9 cellular contexts compared by ENCODE assay signal in genomic region chr11:107929611-107930200, GRCh38.
DNase-seq lines count a peak whose midpoint lies in the region; ATAC-seq and TF ChIP-seq lines count a peak whose summit lies in the region.
"Had no signal": no experiment of that assay in that cellular context is flagged by ENCODE, and none has a peak within 500 bp of the region (broad histone marks: within the 10 kb centered on the region; RNA-seq: fewer than 3 reads in every experiment).

No MANE protein-coding gene starts in this region.

- peak; percentile 6 for DNase-seq in stimulated activated naive CD8-positive, alpha-beta T cell treated with anti-CD3 and anti-CD28 coated beads, Interleukin-15, Interleukin-2, amounts not matched to agents 100 U/mL and 50 U/mL, for 24 hours
- no peak for DNase-seq in stimulated activated naive CD8-positive, alpha-beta T cell treated with anti-CD3 and anti-CD28 coated beads, Interleukin-15, amount 100 ng/mL, for 72 hours
- DNase-seq in iPS-NIHi7 (ENCODE audit: extremely low spot score) = peak; percentile 17
- DNase-seq in SW480 (ENCODE audit: low spot score) = no peak
- DNase-seq: midbrain had no signal

- H3F3A ChIP-seq in OCI-LY1 (ENCODE audit: insufficient read depth, low read length) = no peaks in the 10 kb centered on the region

- no peak overlapping the region for H3K27ac Mint-ChIP-seq in stimulated activated naive CD8-positive, alpha-beta T cell treated with anti-CD3 and anti-CD28 coated beads, Interleukin-15, amount 100 ng/mL, for 72 hours

- H3K9me3 ChIP-seq in OCI-LY1 (ENCODE audit: low read length) = no peaks in the 10 kb centered on the region

- no peaks in the 10 kb centered on the region; the same call in 1 of the 2 replicates for H3K27me3 ChIP-seq in OCI-LY1 (ENCODE audit: insufficient read depth, low read length)

- no peaks in the 10 kb centered on the region for H3K9me2 ChIP-seq in OCI-LY1 (ENCODE audit: low read depth, low read length)

- H3K4me1 Mint-ChIP-seq in stimulated activated naive CD8-positive, alpha-beta T cell treated with anti-CD3 and anti-CD28 coated beads, Interleukin-15, amount 100 ng/mL, for 72 hours = peaks cover 17% of the 10 kb centered on the region

- peak overlapping the region; percentile 69 for H3K4me3 ChIP-seq in OCI-LY1 (ENCODE audit: low read depth, low read length, poor library complexity, severe bottlenecking)

- H3K27me3 Mint-ChIP-seq in stimulated activated naive CD8-positive, alpha-beta T cell treated with anti-CD3 and anti-CD28 coated beads, Interleukin-15, amount 100 ng/mL, for 72 hours = peaks cover 65% of the 10 kb centered on the region

- TF ChIP-seq CTCF in OCI-LY1 (IDR thresholded peaks at IDR 0.05; ENCODE audit: low read length) = no peak

- peaks cover 20% of the 10 kb centered on the region for H3K4me1 ChIP-seq in OCI-LY1 (ENCODE audit: insufficient read depth, low read length, severe bottlenecking)

- peak overlapping the region; percentile 67 for H3K4me2 ChIP-seq in OCI-LY1 (ENCODE audit: low read length)

- H4K20me1 ChIP-seq in OCI-LY1 (ENCODE audit: insufficient read depth, low read length) = no peaks in the 10 kb centered on the region

- no peak overlapping the region for H3K9ac ChIP-seq in OCI-LY1 (ENCODE audit: low read length)

- ATAC-seq in stimulated activated naive CD8-positive, alpha-beta T cell treated with anti-CD3 and anti-CD28 coated beads, Interleukin-15, Interleukin-2, amounts not matched to agents 100 U/mL and 50 U/mL, for 24 hours = no peak
- no peak for ATAC-seq in stimulated activated naive CD8-positive, alpha-beta T cell treated with anti-CD3 and anti-CD28 coated beads, Interleukin-15, amount 100 ng/mL, for 72 hours
- no peak for ATAC-seq in GM18511 (IDR thresholded peaks at IDR 0.05; ENCODE audit: unreplicated experiment)
- no peak for ATAC-seq in HG03139 (IDR thresholded peaks at IDR 0.05; ENCODE audit: unreplicated experiment)
- no peak for ATAC-seq in HG02884 (IDR thresholded peaks at IDR 0.05; ENCODE audit: unreplicated experiment)

- H3K9me3 Mint-ChIP-seq in stimulated activated naive CD8-positive, alpha-beta T cell treated with anti-CD3 and anti-CD28 coated beads, Interleukin-15, amount 100 ng/mL, for 72 hours = peaks cover 0 to 4% of the 10 kb centered on the region in 2 donors

- no peak overlapping the region for H2AFZ ChIP-seq in OCI-LY1 (ENCODE audit: low read length)

- no peaks in the 10 kb centered on the region for H3K36me3 ChIP-seq in OCI-LY1 (ENCODE audit: insufficient read depth, low read length)

- H3K79me2 ChIP-seq in OCI-LY1 (ENCODE audit: insufficient read depth, low read length) = no peaks in the 10 kb centered on the region

- no peak overlapping the region for H3K4me3 Mint-ChIP-seq in stimulated activated naive CD8-positive, alpha-beta T cell treated with anti-CD3 and anti-CD28 coated beads, Interleukin-15, amount 100 ng/mL, for 72 hours

- H3K27ac ChIP-seq in OCI-LY1 (ENCODE audit: low read depth, low read length, poor library complexity, severe bottlenecking) = no peak overlapping the region

Comparison
In these comparisons a context has a peak if more than half of its experiments do, and no peak if none do; other contexts are left out.
1. DNase-seq: peak in stimulated activated naive CD8-positive, alpha-beta T cell treated with anti-CD3 and anti-CD28 coated beads, Interleukin-15, Interleukin-2, amounts not matched to agents 100 U/mL and 50 U/mL, for 24 hours (single experiment) and iPS-NIHi7 (single experiment); none in stimulated activated naive CD8-positive, alpha-beta T cell treated with anti-CD3 and anti-CD28 coated beads, Interleukin-15, amount 100 ng/mL, for 72 hours (0 of 2) and SW480 (single experiment).